In genomic region chr14:104924421-104925213, GRCh38 we compare ENCODE assay signal across 14 cellular contexts. TPM values are rescaled to one million over a fixed set of nuclear protein-coding genes. Genes with fewer than 3 reads are reported as not detected.
A peak's percentile ranks its signal among the peaks of the same experiment; 100 is the strongest.
DNase-seq lines count a peak whose midpoint lies in the region; ATAC-seq and TF ChIP-seq lines count a peak whose summit lies in the region.
"Had no signal": no experiment of that assay in that cellular context is flagged by ENCODE, and none has a peak within 500 bp of the region (broad histone marks: within the 10 kb centered on the region; RNA-seq: fewer than 3 reads in every experiment).

PLD4 (plus strand) TSS chr14:104924879; CDS start chr14:104927141, 2,262 bp downstream.

- H3K9me3 ChIP-seq in IMR-90 (ENCODE audit: control insufficient read depth, insufficient read depth, low read length) (peaks cover 6% of the 10 kb centered on the region; the same call in 1 of the 2 replicates), mononuclear cell (ENCODE audit: low read depth, low read length) (no peaks in the 10 kb centered on the region), tibial nerve (peaks cover 0 to 16% (median 0%) of the 10 kb centered on the region in 4 donors)
- H3K9me3 ChIP-seq: neutrophil had no signal

- no peak within 1 kb of the TSS for H3K14ac ChIP-seq in IMR-90 (replicated peaks; ENCODE audit: low read depth, low read length)

- H2AFZ ChIP-seq in IMR-90 (replicated peaks; ENCODE audit: low read length, poor library complexity) = peak within 1 kb of the TSS; percentile 26

- no peak within 1 kb of the TSS for H2BK20ac ChIP-seq in IMR-90 (ENCODE audit: low read depth, low read length)

- no peak within 1 kb of the TSS for H2BK15ac ChIP-seq in IMR-90 (ENCODE audit: low read depth, low read length)

- DNase-seq in GDM1 (lab: John Stamatoyannopoulos, UW) (peak; percentile 73), IMR-90 (no peak), SKM-1 (lab: John Stamatoyannopoulos, UW; ENCODE audit: unreplicated experiment) (peak; percentile 32), NCI-H1436 treated with DMSO at 0.1 percent for 48 hours (lab: John Stamatoyannopoulos, UW) (no peak), SHP77 (lab: John Stamatoyannopoulos, UW) (no peak), tibial nerve (ENCODE audit: low spot score in 2 of 2) (no peak)
- no peak for DNase-seq in activated CD4-positive, alpha-beta T cell treated with anti-CD3 and anti-CD28 coated beads, Interleukin-2, amount 10 ng/mL, durations not matched to agents 24 days and 14 days
- DNase-seq: activated naive CD8-positive, alpha-beta T cell treated with anti-CD3 and anti-CD28 coated beads, Interleukin-2, amount 50 U/mL, for 24 hours; NCI-H1417; NCI-H69; T-helper 2 cell had no signal

- 82% methylated on average over 6 of the region's 14 CpGs; no CpG with 5 or more reads in 1 of the 2 experiments for WGBS in IMR-90 (ENCODE audit: extremely low coverage in 2 of 2, insufficient read length in 1 of 2), 2 experiments
- 71 to 81% methylated on average over 14 of the region's 14 CpGs for WGBS in tibial nerve, 2 donors

- H3K4me1 ChIP-seq in IMR-90 (ENCODE audit: control insufficient read depth, insufficient read depth, low read length) (no peaks in the 10 kb centered on the region), mononuclear cell (ENCODE audit: insufficient read depth, low read length) (peaks cover 47% of the 10 kb centered on the region), tibial nerve (peaks cover 0 to 5% (median 0%) of the 10 kb centered on the region in 4 donors)

- no peak within 1 kb of the TSS for H3K18ac ChIP-seq in IMR-90 (ENCODE audit: low read depth, low read length)

- H3K4me2 ChIP-seq in IMR-90 (ENCODE audit: low read depth, low read length) = no peak within 1 kb of the TSS

- no peaks in the 10 kb centered on the region for H3K9me3 Mint-ChIP-seq in activated CD4-positive, alpha-beta T cell treated with anti-CD3 and anti-CD28 coated beads, Interleukin-2, amount 10 ng/mL, durations not matched to agents 24 days and 14 days
- H3K9me3 Mint-ChIP-seq: activated naive CD8-positive, alpha-beta T cell treated with anti-CD3 and anti-CD28 coated beads, Interleukin-2, amount 50 U/mL, for 24 hours had no signal

- no peak within 1 kb of the TSS for H2BK5ac ChIP-seq in IMR-90 (ENCODE audit: low read depth, low read length, poor library complexity, severe bottlenecking)

- H3K4me1 Mint-ChIP-seq in activated CD4-positive, alpha-beta T cell treated with anti-CD3 and anti-CD28 coated beads, Interleukin-2, amount 10 ng/mL, durations not matched to agents 24 days and 14 days = peaks cover 2% of the 10 kb centered on the region

- TF ChIP-seq CTCF in IMR-90 (conservative IDR thresholded peaks at IDR 0.05; ENCODE audit: low read depth, low read length) = no peak
- no peak for TF ChIP-seq CTCF in tibial nerve (IDR thresholded peaks at IDR 0.05)

- no TSS peak for BruUV-seq in IMR-90 (replicated peaks; lab: Mats Ljungman, UMichigan)

- H4K8ac ChIP-seq in IMR-90 (ENCODE audit: low read depth in 2 of 2, low read length in 2 of 2) = no peak within 1 kb of the TSS

- peaks cover 8% of the 10 kb centered on the region for H3K27me3 Mint-ChIP-seq in activated CD4-positive, alpha-beta T cell treated with anti-CD3 and anti-CD28 coated beads, Interleukin-2, amount 10 ng/mL, durations not matched to agents 24 days and 14 days
- H3K27me3 Mint-ChIP-seq: activated naive CD8-positive, alpha-beta T cell treated with anti-CD3 and anti-CD28 coated beads, Interleukin-2, amount 50 U/mL, for 24 hours had no signal

- H3K9ac ChIP-seq in IMR-90 (ENCODE audit: low read depth, low read length) = no peak within 1 kb of the TSS

- no peak within 1 kb of the TSS for H3K4ac ChIP-seq in IMR-90 (ENCODE audit: low read depth, low read length)

- H3K56ac ChIP-seq in IMR-90 (ENCODE audit: extremely low read depth, insufficient read depth, low read length) = no peak within 1 kb of the TSS

- H3K27me3 ChIP-seq in IMR-90 (ENCODE audit: control insufficient read depth, insufficient read depth, low read length) = peaks cover 11% of the 10 kb centered on the region
- H3K27me3 ChIP-seq in mononuclear cell (ENCODE audit: insufficient read depth, low read length) = no peaks in the 10 kb centered on the region
- no peaks in the 10 kb centered on the region for H3K27me3 ChIP-seq in tibial nerve

- CTCF ChIA-PET in IMR-90 (lab: Yijun Ruan, JAX) = no interaction called here

- TF ChIP-seq EP300 in tibial nerve (IDR thresholded peaks at IDR 0.05) = no peak

- dilution Hi-C loops in IMR-90 (cut with HindIII; ENCODE audit: low sequenced_read_pairs, unreplicated experiment) = no loop called here

- ATAC-seq in IMR-90 (ENCODE audit: low read depth) = no peak
- ATAC-seq: activated naive CD8-positive, alpha-beta T cell treated with anti-CD3 and anti-CD28 coated beads, Interleukin-2, amount 50 U/mL, for 24 hours had no signal

- H3K23ac ChIP-seq in IMR-90 (ENCODE audit: low read depth, low read length) = no peak within 1 kb of the TSS

- intact Hi-C loops in IMR-90 (cut with micrococcal nuclease) = no loop called here
- intact Hi-C loops in activated CD4-positive, alpha-beta T cell treated with anti-CD3 and anti-CD28 coated beads, Interleukin-2, amount 10 ng/mL, durations not matched to agents 24 days and 14 days (cut with micrococcal nuclease) = no loop called here

- no peak within 1 kb of the TSS for H2AK5ac ChIP-seq in IMR-90 (ENCODE audit: low read depth, low read length)

- no peak for TF ChIP-seq POLR2A in IMR-90 (IDR thresholded peaks at IDR 0.05; ENCODE audit: low read depth, low read length)
- TF ChIP-seq POLR2A in tibial nerve (IDR thresholded peaks at IDR 0.05) = no peak

- in situ Hi-C loops in IMR-90 (cut with MboI; ENCODE audit: low sequenced_read_pairs) = no loop called here

- POLR2A ChIA-PET in IMR-90 (lab: Charles Lee; ENCODE audit: unreplicated experiment) = no interaction called here

- no peak for TF ChIP-seq RAD21 in IMR-90 (IDR thresholded peaks at IDR 0.05; ENCODE audit: low read length)

- H2BK120ac ChIP-seq in IMR-90 (ENCODE audit: low read depth, low read length) = no peak within 1 kb of the TSS

- no peaks in the 10 kb centered on the region for H3K36me3 Mint-ChIP-seq in activated CD4-positive, alpha-beta T cell treated with anti-CD3 and anti-CD28 coated beads, Interleukin-2, amount 10 ng/mL, durations not matched to agents 24 days and 14 days (ENCODE audit: low read depth)

- H3K27ac ChIP-seq in IMR-90 (ENCODE audit: insufficient read depth, low read length) (no peak within 1 kb of the TSS), tibial nerve (no peak within 1 kb of the TSS)
- H3K27ac ChIP-seq: neutrophil had no signal

- H4K91ac ChIP-seq in IMR-90 (ENCODE audit: insufficient read depth, low read depth, low read length) = no peak within 1 kb of the TSS

- H2AK9ac ChIP-seq in IMR-90 (replicated peaks; ENCODE audit: low read depth, low read length, poor library complexity) = no peak within 1 kb of the TSS

- H4K20me1 ChIP-seq in IMR-90 (ENCODE audit: insufficient read depth, low read length) = no peaks in the 10 kb centered on the region

- no peaks in the 10 kb centered on the region for H3K36me3 ChIP-seq in IMR-90 (ENCODE audit: control insufficient read depth, insufficient read depth, low read length)
- H3K36me3 ChIP-seq in tibial nerve = no peaks in the 10 kb centered on the region
- H3K36me3 ChIP-seq: neutrophil had no signal

- H3K79me1 ChIP-seq in IMR-90 (ENCODE audit: low read depth in 1 of 2, low read length in 2 of 2) = no peaks in the 10 kb centered on the region

- H3K4me3 ChIP-seq in IMR-90 (ENCODE audit: insufficient read depth, low read depth, low read length) = no peak within 1 kb of the TSS
- H3K4me3 ChIP-seq in mononuclear cell (ENCODE audit: low read length) = peak within 1 kb of the TSS; percentile 27
- H3K4me3 ChIP-seq in tibial nerve = no peak within 1 kb of the TSS

- no peaks in the 10 kb centered on the region for H3K9me1 ChIP-seq in IMR-90 (ENCODE audit: insufficient read depth, low read length)

- H3K27ac Mint-ChIP-seq in activated CD4-positive, alpha-beta T cell treated with anti-CD3 and anti-CD28 coated beads, Interleukin-2, amount 10 ng/mL, durations not matched to agents 24 days and 14 days = no peak within 1 kb of the TSS
- H3K27ac Mint-ChIP-seq: activated naive CD8-positive, alpha-beta T cell treated with anti-CD3 and anti-CD28 coated beads, Interleukin-2, amount 50 U/mL, for 24 hours had no signal

- no peak within 1 kb of the TSS for H4K5ac ChIP-seq in IMR-90 (ENCODE audit: low read depth, low read length)

- no peak within 1 kb of the TSS for H3K4me3 Mint-ChIP-seq in activated CD4-positive, alpha-beta T cell treated with anti-CD3 and anti-CD28 coated beads, Interleukin-2, amount 10 ng/mL, durations not matched to agents 24 days and 14 days
- H3K4me3 Mint-ChIP-seq: activated naive CD8-positive, alpha-beta T cell treated with anti-CD3 and anti-CD28 coated beads, Interleukin-2, amount 50 U/mL, for 24 hours had no signal

TF ChIP-seq in IMR-90, 13 proteins besides CTCF, POLR2A, EP300 and RAD21 (continues in another document):
- TF ChIP-seq RFX5 (IDR thresholded peaks at IDR 0.05; ENCODE audit: low read depth, low read length) (no peak), NFE2L2 (IDR thresholded peaks at IDR 0.05; ENCODE audit: low read depth, low read length) (no peak), CEBPB (IDR thresholded peaks at IDR 0.05; ENCODE audit: low read depth, low read length) (no peak), MAZ (IDR thresholded peaks at IDR 0.05; ENCODE audit: borderline replicate concordance, low read depth, low read length) (no peak), BHLHE40 (IDR thresholded peaks at IDR 0.05; ENCODE audit: low read depth, low read length) (no peak), MAFK (IDR thresholded peaks at IDR 0.05; ENCODE audit: low read depth, low read length) (no peak), RCOR1 (IDR thresholded peaks at IDR 0.05; ENCODE audit: insufficient replicate concordance, low read length) (no peak), ELK1 (IDR thresholded peaks at IDR 0.05; ENCODE audit: borderline replicate concordance, low read depth, low read length) (no peak)

RNA-seq across cellular contexts. Expression of gene PLD4, which starts in this region (rescaled TPM):
- not detected in 2 replicates for total RNA-seq in IMR-90 (2012; rRNA removed)
- polyA plus RNA-seq in IMR-90 (2012; rRNA removed) = 0.05 and 0.07 TPM in 2 replicates
- 0.04 TPM in 1 of 2 replicates, not detected in the other for polyA plus RNA-seq in IMR-90 (2012; cell fraction: cytosol; rRNA removed)
- 0.12 and 0.14 TPM in 2 replicates for polyA plus RNA-seq in IMR-90 (2012; cell fraction: nucleus; rRNA removed; ENCODE audit: low replicate concordance)
- total RNA-seq in mononuclear cell = 15.3 TPM
- 0.07 and 0.21 TPM in 2 replicates for total RNA-seq in activated CD4-positive, alpha-beta T cell treated with anti-CD3 and anti-CD28 coated beads, Interleukin-2, amount 10 ng/mL, durations not matched to agents 24 days and 14 days
- 1 to 10 TPM in 1 of 4 donors, not detected in 3; 2.4 TPM for total RNA-seq in tibial nerve
- polyA plus RNA-seq: keratinocyte had no signal

Comparison
In these comparisons a context has a peak if more than half of its experiments do, and no peak if none do; other contexts are left out.
1. DNase-seq: peak in GDM1 (single experiment) and SKM-1 (single experiment); none in IMR-90 (single experiment), NCI-H1436 treated with DMSO at 0.1 percent for 48 hours (single experiment), activated CD4-positive, alpha-beta T cell treated with anti-CD3 and anti-CD28 coated beads, Interleukin-2, amount 10 ng/mL, durations not matched to agents 24 days and 14 days (single experiment), SHP77 (0 of 2) and tibial nerve (0 of 2).